Comparison of ENCODE assay signal across 1 cellular context in the genomic region with DNA sequence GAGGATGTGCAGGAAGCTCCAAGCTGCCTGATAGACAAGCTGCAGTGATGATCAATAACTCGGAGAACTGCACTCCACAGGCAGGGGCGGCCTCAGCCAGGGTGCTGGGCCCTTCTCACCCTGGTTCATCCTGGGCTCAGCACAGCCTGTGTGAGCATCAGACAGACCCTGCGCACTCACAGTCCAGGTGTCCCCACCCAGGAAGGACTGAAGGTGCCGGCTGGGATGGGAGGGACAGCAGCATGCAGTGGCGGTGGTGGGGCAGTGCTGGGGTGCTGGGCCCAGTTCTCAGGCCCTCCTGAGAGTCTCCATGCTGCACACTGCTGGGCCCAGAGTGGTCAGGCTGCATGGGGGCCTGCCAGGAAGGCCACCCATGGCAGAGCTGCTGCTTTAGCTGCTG.
TF ChIP-seq lines count a peak whose summit lies in the region.

No MANE protein-coding gene starts in this region.

TF ChIP-seq in GM12878, 131 proteins besides CTCF, POLR2A, EP300 and RAD21 (continued from another document):
- TF ChIP-seq, protein P1, sequence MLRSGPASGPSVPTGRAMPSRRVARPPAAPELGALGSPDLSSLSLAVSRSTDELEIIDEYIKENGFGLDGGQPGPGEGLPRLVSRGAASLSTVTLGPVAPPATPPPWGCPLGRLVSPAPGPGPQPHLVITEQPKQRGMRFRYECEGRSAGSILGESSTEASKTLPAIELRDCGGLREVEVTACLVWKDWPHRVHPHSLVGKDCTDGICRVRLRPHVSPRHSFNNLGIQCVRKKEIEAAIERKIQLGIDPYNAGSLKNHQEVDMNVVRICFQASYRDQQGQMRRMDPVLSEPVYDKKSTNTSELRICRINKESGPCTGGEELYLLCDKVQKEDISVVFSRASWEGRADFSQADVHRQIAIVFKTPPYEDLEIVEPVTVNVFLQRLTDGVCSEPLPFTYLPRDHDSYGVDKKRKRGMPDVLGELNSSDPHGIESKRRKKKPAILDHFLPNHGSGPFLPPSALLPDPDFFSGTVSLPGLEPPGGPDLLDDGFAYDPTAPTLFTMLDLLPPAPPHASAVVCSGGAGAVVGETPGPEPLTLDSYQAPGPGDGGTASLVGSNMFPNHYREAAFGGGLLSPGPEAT (IDR thresholded peaks at IDR 0.05; ENCODE audit: low read depth): no peak
- TF ChIP-seq, protein P2, sequence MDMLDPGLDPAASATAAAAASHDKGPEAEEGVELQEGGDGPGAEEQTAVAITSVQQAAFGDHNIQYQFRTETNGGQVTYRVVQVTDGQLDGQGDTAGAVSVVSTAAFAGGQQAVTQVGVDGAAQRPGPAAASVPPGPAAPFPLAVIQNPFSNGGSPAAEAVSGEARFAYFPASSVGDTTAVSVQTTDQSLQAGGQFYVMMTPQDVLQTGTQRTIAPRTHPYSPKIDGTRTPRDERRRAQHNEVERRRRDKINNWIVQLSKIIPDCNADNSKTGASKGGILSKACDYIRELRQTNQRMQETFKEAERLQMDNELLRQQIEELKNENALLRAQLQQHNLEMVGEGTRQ (IDR thresholded peaks at IDR 0.05; ENCODE audit: borderline replicate concordance, low read depth, low read length): no peak
- TF ChIP-seq CBX3 (IDR thresholded peaks at IDR 0.05; ENCODE audit: borderline replicate concordance, low read depth): no peak
- TF ChIP-seq FOS (IDR thresholded peaks at IDR 0.05; ENCODE audit: borderline replicate concordance, extremely low read depth, insufficient read length): no peak
